In the genomic region with DNA sequence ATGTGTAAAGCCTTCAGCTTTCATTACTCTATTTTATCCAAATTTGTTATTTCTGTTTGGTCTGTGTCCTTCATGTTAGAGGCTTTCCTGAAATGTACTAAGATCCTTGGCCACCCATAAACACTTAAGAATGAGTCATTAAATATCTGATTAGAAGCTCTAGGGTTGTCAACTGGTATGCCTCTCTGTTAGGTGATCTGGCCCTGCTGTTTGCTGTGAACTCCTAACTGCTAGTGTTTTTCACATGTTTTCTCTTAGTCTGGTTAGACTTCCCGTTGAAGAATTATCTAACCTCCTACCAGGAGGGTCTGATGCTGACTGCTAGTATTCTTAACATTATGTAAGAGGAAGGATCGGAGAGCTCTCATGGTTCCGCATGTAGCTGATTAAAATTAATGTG, we compare ENCODE assay signal across 21 cellular contexts.
DNase-seq lines count a peak whose midpoint lies in the region; ATAC-seq, FAIRE-seq and TF ChIP-seq lines count a peak whose summit lies in the region.
"Had no signal": no experiment of that assay in that cellular context is flagged by ENCODE, and none has a peak within 500 bp of the region (broad histone marks: within the 10 kb centered on the region; RNA-seq: fewer than 3 reads in every experiment).

No MANE protein-coding gene starts in this region.

- no peak overlapping the region for H3K27ac ChIP-seq in right cardiac atrium (ENCODE audit: low read length)
- H3K27ac ChIP-seq: thoracic aorta had no signal

- peak; percentile 61 to 70 for ATAC-seq in right cardiac atrium
- ATAC-seq in HG02623 (IDR thresholded peaks at IDR 0.05; ENCODE audit: unreplicated experiment) = no peak
- ATAC-seq in GM21360 (IDR thresholded peaks at IDR 0.05; ENCODE audit: unreplicated experiment) = no peak
- no peak for ATAC-seq in activated naive CD8-positive, alpha-beta T cell treated with anti-CD3 and anti-CD28 coated beads, Interleukin-2, amount 50 U/mL, for 24 hours
- ATAC-seq: stimulated activated naive B cell treated with anti-CD40 and anti-IgM and Interleukin-4, amounts not matched to agents 10 μg/mL and 1 μg/mL and 100 μg/mL, for 72 hours had no signal

- intact Hi-C loops in right cardiac atrium (cut with DNase I) = no loop called here

- H3K9me3 Mint-ChIP-seq in activated naive CD8-positive, alpha-beta T cell treated with anti-CD3 and anti-CD28 coated beads, Interleukin-2, amount 50 U/mL, for 24 hours = peaks cover 15% of the 10 kb centered on the region

- H3K36me3 Mint-ChIP-seq in activated naive CD8-positive, alpha-beta T cell treated with anti-CD3 and anti-CD28 coated beads, Interleukin-2, amount 50 U/mL, for 24 hours (ENCODE audit: low read depth) = no peaks in the 10 kb centered on the region
- H3K36me3 Mint-ChIP-seq: activated CD4-positive, alpha-beta memory T cell treated with anti-CD3 and anti-CD28 coated beads for 36 hours; stimulated activated naive B cell treated with anti-CD40 and anti-IgM and Interleukin-4, amounts not matched to agents 10 μg/mL and 1 μg/mL and 100 μg/mL, for 72 hours had no signal

- DNase-seq in amniotic epithelial cell (ENCODE audit: low read depth) (peak; percentile 58), epithelial cell of esophagus (ENCODE audit: low read depth) (peak; percentile 4), right cardiac atrium (peak in 1 of 3 donors; percentile 18), pulmonary artery endothelial cell (ENCODE audit: low read depth, low spot score) (peak; percentile 27), frontal cortex (ENCODE audit: low spot score in 2 of 2) (no peak)
- no peak for DNase-seq in activated naive CD8-positive, alpha-beta T cell treated with anti-CD3 and anti-CD28 coated beads, Interleukin-2, amount 50 U/mL, for 24 hours
- DNase-seq: activated CD4-positive, alpha-beta memory T cell treated with anti-CD3 and anti-CD28 coated beads for 36 hours; activated CD4-positive, CD25-positive, alpha-beta regulatory T cell; activated gamma-delta T cell; foreskin melanocyte; Kasumi-1; midbrain; NCI-H2029 treated with DMSO at 0.1 percent for 48 hours; NCI-H82; stimulated activated naive B cell treated with anti-CD40 and anti-IgM and Interleukin-4, amounts not matched to agents 10 μg/mL and 1 μg/mL and 100 μg/mL, for 72 hours; T-helper 9 cell had no signal

- no peak overlapping the region for H3K4me3 Mint-ChIP-seq in activated naive CD8-positive, alpha-beta T cell treated with anti-CD3 and anti-CD28 coated beads, Interleukin-2, amount 50 U/mL, for 24 hours
- H3K4me3 Mint-ChIP-seq: activated CD4-positive, alpha-beta memory T cell treated with anti-CD3 and anti-CD28 coated beads for 36 hours; stimulated activated naive B cell treated with anti-CD40 and anti-IgM and Interleukin-4, amounts not matched to agents 10 μg/mL and 1 μg/mL and 100 μg/mL, for 72 hours had no signal

- no peaks in the 10 kb centered on the region for H3K27me3 ChIP-seq in right cardiac atrium (ENCODE audit: control insufficient read depth, insufficient read depth)

- H3K4me1 Mint-ChIP-seq in activated naive CD8-positive, alpha-beta T cell treated with anti-CD3 and anti-CD28 coated beads, Interleukin-2, amount 50 U/mL, for 24 hours = peaks cover 2% of the 10 kb centered on the region

- WGBS in right cardiac atrium = 56% methylated on average over 3 of the region's 3 CpGs

- FAIRE-seq in frontal cortex (lab: Jason Lieb, UNC) = no peak
- FAIRE-seq: G401.6 had no signal

- H3K4me3 ChIP-seq in epithelial cell of esophagus (ENCODE audit: low read length) (no peak overlapping the region), right cardiac atrium (ENCODE audit: low read length) (no peak overlapping the region)
- H3K4me3 ChIP-seq: skin epidermis, thoracic aorta had no signal

- H3K9me3 ChIP-seq in right cardiac atrium (ENCODE audit: control insufficient read depth, low read length) = no peaks in the 10 kb centered on the region
- H3K9me3 ChIP-seq: thoracic aorta had no signal

- no peaks in the 10 kb centered on the region for H3K27me3 Mint-ChIP-seq in activated naive CD8-positive, alpha-beta T cell treated with anti-CD3 and anti-CD28 coated beads, Interleukin-2, amount 50 U/mL, for 24 hours
- H3K27me3 Mint-ChIP-seq: activated CD4-positive, alpha-beta memory T cell treated with anti-CD3 and anti-CD28 coated beads for 36 hours had no signal

- no peaks in the 10 kb centered on the region for H3K4me1 ChIP-seq in right cardiac atrium (ENCODE audit: control insufficient read depth, insufficient read depth, low read length)

- no peak for TF ChIP-seq CTCF in epithelial cell of esophagus (IDR thresholded peaks at IDR 0.05; ENCODE audit: insufficient read depth, low read depth, low read length, missing control alignments)

- no peak overlapping the region for H3K27ac Mint-ChIP-seq in activated naive CD8-positive, alpha-beta T cell treated with anti-CD3 and anti-CD28 coated beads, Interleukin-2, amount 50 U/mL, for 24 hours
- H3K27ac Mint-ChIP-seq: activated CD4-positive, alpha-beta memory T cell treated with anti-CD3 and anti-CD28 coated beads for 36 hours; stimulated activated naive B cell treated with anti-CD40 and anti-IgM and Interleukin-4, amounts not matched to agents 10 μg/mL and 1 μg/mL and 100 μg/mL, for 72 hours had no signal

Comparison
In these comparisons a context has a peak if more than half of its experiments do, and no peak if none do; other contexts are left out.
1. DNase-seq: peak in amniotic epithelial cell (single experiment), epithelial cell of esophagus (single experiment) and pulmonary artery endothelial cell (single experiment); none in frontal cortex (0 of 2) and activated naive CD8-positive, alpha-beta T cell treated with anti-CD3 and anti-CD28 coated beads, Interleukin-2, amount 50 U/mL, for 24 hours (single experiment).
2. ATAC-seq: peak in right cardiac atrium (2 of 2); none in HG02623 (single experiment), GM21360 (single experiment) and activated naive CD8-positive, alpha-beta T cell treated with anti-CD3 and anti-CD28 coated beads, Interleukin-2, amount 50 U/mL, for 24 hours (single experiment).